ENCODE assay signal across 1 cellular context in genomic region chr17:73090396-73091202, GRCh38.
A peak's percentile ranks its signal among the peaks of the same experiment; 100 is the strongest.
TF ChIP-seq lines count a peak whose summit lies in the region.

No MANE protein-coding gene starts in this region.

TF ChIP-seq in HepG2, 621 proteins besides CTCF, POLR2A, EP300 and RAD21 (continued from another document and continues in another):
- TF ChIP-seq SOX13 (IDR thresholded peaks at IDR 0.05) (peak; percentile 79; the same call in 1 of the 2 replicates), SOX13 (CRISPR knock-in tag; conservative IDR thresholded peaks at IDR 0.05 in 1 of 2, IDR thresholded peaks at IDR 0.05 in 1 of 2) (peak in 1 of 2 experiments; percentile 97; a peak in 2 of 4 replicates), ZNF567 (CRISPR knock-in tag; IDR thresholded peaks at IDR 0.05; ENCODE audit: borderline replicate concordance) (0 out of 2 replicates have a peak, but pooled peaks have one; percentile 21), IRF2 (CRISPR knock-in tag; IDR thresholded peaks at IDR 0.05) (peak; percentile 86), ZNF564 (CRISPR knock-in tag; IDR thresholded peaks at IDR 0.05) (no peak), ZNF430 (CRISPR knock-in tag; IDR thresholded peaks at IDR 0.05) (no peak), MLX (CRISPR knock-in tag; IDR thresholded peaks at IDR 0.05) (peak; percentile 75), ISL2 (CRISPR knock-in tag; IDR thresholded peaks at IDR 0.05) (peak; percentile 85; the same call in 1 of the 2 replicates), ADNP (CRISPR knock-in tag; IDR thresholded peaks at IDR 0.05) (0 out of 2 replicates have a peak, but pooled peaks have one; percentile 37), FOXO1 (CRISPR knock-in tag; IDR thresholded peaks at IDR 0.05) (peak; percentile 55; the same call in 1 of the 2 replicates), ZNF501 (CRISPR knock-in tag; IDR thresholded peaks at IDR 0.05) (peak; percentile 76), GMEB1 (CRISPR knock-in tag; IDR thresholded peaks at IDR 0.05; ENCODE audit: borderline replicate concordance) (peak; percentile 36; the same call in 1 of the 2 replicates), KMT2A (CRISPR knock-in tag; IDR thresholded peaks at IDR 0.05) (0 out of 2 replicates have a peak, but pooled peaks have one; percentile 31), ZBTB14 (CRISPR knock-in tag; IDR thresholded peaks at IDR 0.05) (no peak), YEATS2 (CRISPR knock-in tag; IDR thresholded peaks at IDR 0.05; ENCODE audit: borderline replicate concordance) (no peak), ZNF12 (CRISPR knock-in tag; IDR thresholded peaks at IDR 0.05) (peak; percentile 16; the same call in 1 of the 2 replicates), FOSL2 (CRISPR knock-in tag; IDR thresholded peaks at IDR 0.05) (peak; percentile 42; the same call in 1 of the 2 replicates), ZNF713 (CRISPR knock-in tag; IDR thresholded peaks at IDR 0.05) (no peak), ATM (IDR thresholded peaks at IDR 0.05; ENCODE audit: borderline replicate concordance) (no peak), GATAD2A (CRISPR knock-in tag; IDR thresholded peaks at IDR 0.05) (peak; percentile 97), ZNF446 (CRISPR knock-in tag; IDR thresholded peaks at IDR 0.05) (peak; percentile 73; the same call in 1 of the 2 replicates), TEAD3 (CRISPR knock-in tag; optimal IDR thresholded peaks at IDR 0.05; ENCODE audit: borderline replicate concordance) (peak; percentile 47), ZNF383 (CRISPR knock-in tag; IDR thresholded peaks at IDR 0.05; ENCODE audit: borderline replicate concordance) (no peak), ZFP36 (IDR thresholded peaks at IDR 0.05; ENCODE audit: borderline replicate concordance, low read depth, low read length, partially characterized antibody) (no peak), KAT7 (CRISPR knock-in tag; IDR thresholded peaks at IDR 0.05; ENCODE audit: borderline replicate concordance) (no peak), ZNF788 (CRISPR knock-in tag; IDR thresholded peaks at IDR 0.05; ENCODE audit: borderline replicate concordance) (no peak), ZNF180 (CRISPR knock-in tag; IDR thresholded peaks at IDR 0.05; ENCODE audit: borderline replicate concordance, low read depth) (no peak), ZZZ3 (CRISPR knock-in tag; IDR thresholded peaks at IDR 0.05; ENCODE audit: borderline replicate concordance) (no peak), SALL1 (CRISPR knock-in tag; IDR thresholded peaks at IDR 0.05) (peak; percentile 69), ZEB1 (IDR thresholded peaks at IDR 0.05; ENCODE audit: insufficient replicate concordance, low read depth) (peak; percentile 38), SNAPC2 (CRISPR knock-in tag; IDR thresholded peaks at IDR 0.05) (no peak), ZNF607 (CRISPR knock-in tag; IDR thresholded peaks at IDR 0.05; ENCODE audit: borderline replicate concordance) (peak; percentile 68), ZNF335 (CRISPR knock-in tag; IDR thresholded peaks at IDR 0.05) (peak; percentile 68; the same call in 1 of the 2 replicates), DPF2 (CRISPR knock-in tag; IDR thresholded peaks at IDR 0.05; ENCODE audit: borderline replicate concordance, low read depth) (peak; percentile 92), POGZ (CRISPR knock-in tag; IDR thresholded peaks at IDR 0.05) (peak; percentile 25; the same call in 1 of the 2 replicates), ZNF30 (CRISPR knock-in tag; IDR thresholded peaks at IDR 0.05) (no peak), KDM5B (CRISPR knock-in tag; IDR thresholded peaks at IDR 0.05; ENCODE audit: borderline replicate concordance) (no peak; the same call in 1 of the 2 replicates), ATF7 (IDR thresholded peaks at IDR 0.05) (no peak), ATF7 (CRISPR knock-in tag; IDR thresholded peaks at IDR 0.05) (no peak; the same call in 1 of the 2 replicates), ZNF7 (CRISPR knock-in tag; IDR thresholded peaks at IDR 0.05) (peak; percentile 92), REXO4 (CRISPR knock-in tag; IDR thresholded peaks at IDR 0.05; ENCODE audit: borderline replicate concordance) (no peak), ZNF510 (CRISPR knock-in tag; IDR thresholded peaks at IDR 0.05; ENCODE audit: low read depth) (no peak), DRAP1 (CRISPR knock-in tag; IDR thresholded peaks at IDR 0.05) (peak; percentile 63; the same call in 1 of the 2 replicates)
- TF ChIP-seq, protein P1, sequence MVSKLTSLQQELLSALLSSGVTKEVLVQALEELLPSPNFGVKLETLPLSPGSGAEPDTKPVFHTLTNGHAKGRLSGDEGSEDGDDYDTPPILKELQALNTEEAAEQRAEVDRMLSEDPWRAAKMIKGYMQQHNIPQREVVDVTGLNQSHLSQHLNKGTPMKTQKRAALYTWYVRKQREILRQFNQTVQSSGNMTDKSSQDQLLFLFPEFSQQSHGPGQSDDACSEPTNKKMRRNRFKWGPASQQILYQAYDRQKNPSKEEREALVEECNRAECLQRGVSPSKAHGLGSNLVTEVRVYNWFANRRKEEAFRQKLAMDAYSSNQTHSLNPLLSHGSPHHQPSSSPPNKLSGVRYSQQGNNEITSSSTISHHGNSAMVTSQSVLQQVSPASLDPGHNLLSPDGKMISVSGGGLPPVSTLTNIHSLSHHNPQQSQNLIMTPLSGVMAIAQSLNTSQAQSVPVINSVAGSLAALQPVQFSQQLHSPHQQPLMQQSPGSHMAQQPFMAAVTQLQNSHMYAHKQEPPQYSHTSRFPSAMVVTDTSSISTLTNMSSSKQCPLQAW (CRISPR knock-in tag; IDR thresholded peaks at IDR 0.05) = peak; percentile 75
- TF ChIP-seq, protein P2, sequence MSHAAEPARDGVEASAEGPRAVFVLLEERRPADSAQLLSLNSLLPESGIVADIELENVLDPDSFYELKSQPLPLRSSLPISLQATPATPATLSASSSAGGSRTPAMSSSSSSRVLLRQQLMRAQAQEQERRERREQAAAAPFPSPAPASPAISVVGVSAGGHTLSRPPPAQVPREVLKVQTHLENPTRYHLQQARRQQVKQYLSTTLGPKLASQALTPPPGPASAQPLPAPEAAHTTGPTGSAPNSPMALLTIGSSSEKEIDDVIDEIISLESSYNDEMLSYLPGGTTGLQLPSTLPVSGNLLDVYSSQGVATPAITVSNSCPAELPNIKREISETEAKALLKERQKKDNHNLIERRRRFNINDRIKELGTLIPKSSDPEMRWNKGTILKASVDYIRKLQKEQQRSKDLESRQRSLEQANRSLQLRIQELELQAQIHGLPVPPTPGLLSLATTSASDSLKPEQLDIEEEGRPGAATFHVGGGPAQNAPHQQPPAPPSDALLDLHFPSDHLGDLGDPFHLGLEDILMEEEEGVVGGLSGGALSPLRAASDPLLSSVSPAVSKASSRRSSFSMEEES (CRISPR knock-in tag; IDR thresholded peaks at IDR 0.05) = peak; percentile 59; the same call in 1 of the 2 replicates
- TF ChIP-seq, protein P3, sequence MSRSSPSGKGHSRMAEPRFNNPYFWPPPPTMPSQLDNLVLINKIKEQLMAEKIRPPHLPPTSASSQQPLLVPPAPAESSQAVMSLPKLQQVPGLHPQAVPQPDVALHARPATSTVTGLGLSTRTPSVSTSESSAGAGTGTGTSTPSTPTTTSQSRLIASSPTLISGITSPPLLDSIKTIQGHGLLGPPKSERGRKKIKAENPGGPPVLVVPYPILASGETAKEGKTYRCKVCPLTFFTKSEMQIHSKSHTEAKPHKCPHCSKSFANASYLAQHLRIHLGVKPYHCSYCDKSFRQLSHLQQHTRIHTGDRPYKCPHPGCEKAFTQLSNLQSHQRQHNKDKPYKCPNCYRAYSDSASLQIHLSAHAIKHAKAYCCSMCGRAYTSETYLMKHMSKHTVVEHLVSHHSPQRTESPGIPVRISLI (CRISPR knock-in tag; IDR thresholded peaks at IDR 0.05; ENCODE audit: borderline replicate concordance) = peak; percentile 66; the same call in 1 of the 2 replicates
- TF ChIP-seq, protein P4, sequence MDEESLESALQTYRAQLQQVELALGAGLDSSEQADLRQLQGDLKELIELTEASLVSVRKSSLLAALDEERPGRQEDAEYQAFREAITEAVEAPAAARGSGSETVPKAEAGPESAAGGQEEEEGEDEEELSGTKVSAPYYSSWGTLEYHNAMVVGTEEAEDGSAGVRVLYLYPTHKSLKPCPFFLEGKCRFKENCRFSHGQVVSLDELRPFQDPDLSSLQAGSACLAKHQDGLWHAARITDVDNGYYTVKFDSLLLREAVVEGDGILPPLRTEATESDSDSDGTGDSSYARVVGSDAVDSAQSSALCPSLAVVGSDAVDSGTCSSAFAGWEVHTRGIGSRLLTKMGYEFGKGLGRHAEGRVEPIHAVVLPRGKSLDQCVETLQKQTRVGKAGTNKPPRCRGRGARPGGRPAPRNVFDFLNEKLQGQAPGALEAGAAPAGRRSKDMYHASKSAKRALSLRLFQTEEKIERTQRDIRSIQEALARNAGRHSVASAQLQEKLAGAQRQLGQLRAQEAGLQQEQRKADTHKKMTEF (CRISPR knock-in tag; IDR thresholded peaks at IDR 0.05) = peak; percentile 72
- TF ChIP-seq, protein P5, sequence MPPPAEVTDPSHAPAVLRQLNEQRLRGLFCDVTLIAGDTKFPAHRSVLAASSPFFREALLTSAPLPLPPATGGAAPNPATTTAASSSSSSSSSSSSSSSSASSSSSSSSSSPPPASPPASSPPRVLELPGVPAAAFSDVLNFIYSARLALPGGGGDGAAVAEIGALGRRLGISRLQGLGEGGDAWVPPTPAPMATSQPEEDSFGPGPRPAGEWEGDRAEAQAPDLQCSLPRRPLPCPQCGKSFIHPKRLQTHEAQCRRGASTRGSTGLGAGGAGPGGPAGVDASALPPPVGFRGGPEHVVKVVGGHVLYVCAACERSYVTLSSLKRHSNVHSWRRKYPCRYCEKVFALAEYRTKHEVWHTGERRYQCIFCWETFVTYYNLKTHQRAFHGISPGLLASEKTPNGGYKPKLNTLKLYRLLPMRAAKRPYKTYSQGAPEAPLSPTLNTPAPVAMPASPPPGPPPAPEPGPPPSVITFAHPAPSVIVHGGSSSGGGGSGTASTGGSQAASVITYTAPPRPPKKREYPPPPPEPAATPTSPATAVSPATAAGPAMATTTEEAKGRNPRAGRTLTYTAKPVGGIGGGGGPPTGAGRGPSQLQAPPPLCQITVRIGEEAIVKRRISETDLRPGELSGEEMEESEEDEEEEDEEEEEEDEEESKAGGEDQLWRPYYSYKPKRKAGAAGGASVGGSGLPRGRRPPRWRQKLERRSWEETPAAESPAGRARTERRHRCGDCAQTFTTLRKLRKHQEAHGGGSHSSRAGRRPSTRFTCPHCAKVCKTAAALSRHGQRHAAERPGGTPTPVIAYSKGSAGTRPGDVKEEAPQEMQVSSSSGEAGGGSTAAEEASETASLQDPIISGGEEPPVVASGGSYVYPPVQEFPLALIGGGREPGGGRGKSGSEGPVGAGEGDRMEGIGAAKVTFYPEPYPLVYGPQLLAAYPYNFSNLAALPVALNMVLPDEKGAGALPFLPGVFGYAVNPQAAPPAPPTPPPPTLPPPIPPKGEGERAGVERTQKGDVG (CRISPR knock-in tag; IDR thresholded peaks at IDR 0.05; ENCODE audit: borderline replicate concordance) = peak; percentile 36; the same call in 1 of the 2 replicates
- TF ChIP-seq, protein P6, sequence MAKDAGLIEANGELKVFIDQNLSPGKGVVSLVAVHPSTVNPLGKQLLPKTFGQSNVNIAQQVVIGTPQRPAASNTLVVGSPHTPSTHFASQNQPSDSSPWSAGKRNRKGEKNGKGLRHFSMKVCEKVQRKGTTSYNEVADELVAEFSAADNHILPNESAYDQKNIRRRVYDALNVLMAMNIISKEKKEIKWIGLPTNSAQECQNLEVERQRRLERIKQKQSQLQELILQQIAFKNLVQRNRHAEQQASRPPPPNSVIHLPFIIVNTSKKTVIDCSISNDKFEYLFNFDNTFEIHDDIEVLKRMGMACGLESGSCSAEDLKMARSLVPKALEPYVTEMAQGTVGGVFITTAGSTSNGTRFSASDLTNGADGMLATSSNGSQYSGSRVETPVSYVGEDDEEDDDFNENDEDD (CRISPR knock-in tag; IDR thresholded peaks at IDR 0.05; ENCODE audit: borderline replicate concordance) = no peak
- TF ChIP-seq, protein P7, sequence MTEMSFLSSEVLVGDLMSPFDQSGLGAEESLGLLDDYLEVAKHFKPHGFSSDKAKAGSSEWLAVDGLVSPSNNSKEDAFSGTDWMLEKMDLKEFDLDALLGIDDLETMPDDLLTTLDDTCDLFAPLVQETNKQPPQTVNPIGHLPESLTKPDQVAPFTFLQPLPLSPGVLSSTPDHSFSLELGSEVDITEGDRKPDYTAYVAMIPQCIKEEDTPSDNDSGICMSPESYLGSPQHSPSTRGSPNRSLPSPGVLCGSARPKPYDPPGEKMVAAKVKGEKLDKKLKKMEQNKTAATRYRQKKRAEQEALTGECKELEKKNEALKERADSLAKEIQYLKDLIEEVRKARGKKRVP (CRISPR knock-in tag; IDR thresholded peaks at IDR 0.05) = no peak
- TF ChIP-seq, protein P8, sequence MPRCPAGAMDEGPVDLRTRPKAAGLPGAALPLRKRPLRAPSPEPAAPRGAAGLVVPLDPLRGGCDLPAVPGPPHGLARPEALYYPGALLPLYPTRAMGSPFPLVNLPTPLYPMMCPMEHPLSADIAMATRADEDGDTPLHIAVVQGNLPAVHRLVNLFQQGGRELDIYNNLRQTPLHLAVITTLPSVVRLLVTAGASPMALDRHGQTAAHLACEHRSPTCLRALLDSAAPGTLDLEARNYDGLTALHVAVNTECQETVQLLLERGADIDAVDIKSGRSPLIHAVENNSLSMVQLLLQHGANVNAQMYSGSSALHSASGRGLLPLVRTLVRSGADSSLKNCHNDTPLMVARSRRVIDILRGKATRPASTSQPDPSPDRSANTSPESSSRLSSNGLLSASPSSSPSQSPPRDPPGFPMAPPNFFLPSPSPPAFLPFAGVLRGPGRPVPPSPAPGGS (CRISPR knock-in tag; IDR thresholded peaks at IDR 0.05) = no peak
